In genomic region chr10:74012480-74012879, GRCh38 we compare ENCODE assay signal across 13 cellular contexts. TPM values are rescaled to one million over a fixed set of nuclear protein-coding genes. Genes with fewer than 3 reads are reported as not detected.
DNase-seq lines count a peak whose midpoint lies in the region; TF ChIP-seq lines count a peak whose summit lies in the region.
"Had no signal": no experiment of that assay in that cellular context is flagged by ENCODE, and none has a peak within 500 bp of the region (broad histone marks: within the 10 kb centered on the region; RNA-seq: fewer than 3 reads in every experiment).

No MANE protein-coding gene starts in this region.

- peaks cover 36% of the 10 kb centered on the region for H3K4me1 Mint-ChIP-seq in activated naive CD4-positive, alpha-beta T cell treated with anti-CD3 and anti-CD28 coated beads, Interleukin-2, amount 10 ng/mL, durations not matched to agents 7 days and 5 days

- H3K4me3 Mint-ChIP-seq in activated naive CD4-positive, alpha-beta T cell treated with anti-CD3 and anti-CD28 coated beads, Interleukin-2, amount 10 ng/mL, durations not matched to agents 7 days and 5 days, result no peak overlapping the region

- peak overlapping the region; percentile 80 to 98 (median 92) for H3K4me2 ChIP-seq in BLaER1 treated with 17β-estradiol and CSF1 and Interleukin-3, amounts not matched to agents 10 nM and 100 nM

- peaks cover 54 to 100% (median 92%) of the 10 kb centered on the region in 10 experiments for H3K4me1 ChIP-seq in BLaER1 treated with 17β-estradiol and CSF1 and Interleukin-3, amounts not matched to agents 10 nM and 100 nM
- peaks cover 39 to 48% of the 10 kb centered on the region in 2 experiments for H3K4me1 ChIP-seq in neutrophil (ENCODE audit: control insufficient read depth in 1 of 2, insufficient read depth in 1 of 2, low read depth in 1 of 2, low read length in 1 of 2)

- peak overlapping the region in 7 of 10 experiments; percentile 33 to 54 (median 47); a peak in 9 of 20 replicates for H3K4me3 ChIP-seq in BLaER1 treated with 17β-estradiol and CSF1 and Interleukin-3, amounts not matched to agents 10 nM and 100 nM
- H3K4me3 ChIP-seq in HL-60 (replicated peaks; ENCODE audit: insufficient read depth, low read length) (no peak overlapping the region), brain microvascular endothelial cell (ENCODE audit: low read depth, low read length) (no peak overlapping the region), neutrophil (ENCODE audit: low read depth in 1 of 2, low read length in 1 of 2) (no peak overlapping the region)
- H3K4me3 ChIP-seq: GM12878 had no signal

- no peaks in the 10 kb centered on the region for H3K9me3 Mint-ChIP-seq in activated naive CD4-positive, alpha-beta T cell treated with anti-CD3 and anti-CD28 coated beads, Interleukin-2, amount 10 ng/mL, durations not matched to agents 7 days and 5 days
- H3K9me3 Mint-ChIP-seq: IgD-negative memory B cell had no signal

- in situ Hi-C loops in brain microvascular endothelial cell (cut with HindIII; ENCODE audit: low pct_ligation_motif_present, low sequenced_read_pairs), result no loop called here

- CTCF ChIA-PET in activated naive CD4-positive, alpha-beta T cell treated with anti-CD3 and anti-CD28 coated beads, Interleukin-2, amount 10 ng/mL, durations not matched to agents 7 days and 5 days (lab: Charles Lee), result interaction anchor here (1.2 to 1.6 kb wide), 2 partner anchors 9 to 12 kb away, joined by 3 to 4 read pairs; no protein-coding TSS in a partner anchor

- no peaks in the 10 kb centered on the region for H3K27me3 ChIP-seq in BLaER1 treated with 17β-estradiol and CSF1 and Interleukin-3, amounts not matched to agents 10 nM and 100 nM
- H3K27me3 ChIP-seq in HL-60 (ENCODE audit: insufficient read depth, poor library complexity, severe bottlenecking) (no peaks in the 10 kb centered on the region), brain microvascular endothelial cell (replicated peaks) (no peaks in the 10 kb centered on the region), neutrophil (no peaks in the 10 kb centered on the region)

- H3K9ac ChIP-seq in BLaER1 treated with 17β-estradiol and CSF1 and Interleukin-3, amounts not matched to agents 10 nM and 100 nM, result peak overlapping the region in 10 of 11 experiments; percentile 27 to 77 (median 68); a peak in 18 of 22 replicates

- H3K27me3 Mint-ChIP-seq in activated naive CD4-positive, alpha-beta T cell treated with anti-CD3 and anti-CD28 coated beads, Interleukin-2, amount 10 ng/mL, durations not matched to agents 7 days and 5 days, result no peaks in the 10 kb centered on the region
- H3K27me3 Mint-ChIP-seq: activated naive CD8-positive, alpha-beta T cell; IgD-negative memory B cell had no signal

- peaks cover 0 to 5% (median 0%) of the 10 kb centered on the region in 11 experiments; a peak in 1 of 22 replicates for H3K9me3 ChIP-seq in BLaER1 treated with 17β-estradiol and CSF1 and Interleukin-3, amounts not matched to agents 10 nM and 100 nM (replicated peaks in 1 of 11)
- H3K9me3 ChIP-seq in neutrophil, result no peaks in the 10 kb centered on the region

- peak overlapping the region in 10 of 11 experiments; percentile 43 to 91 (median 87); a peak in 20 of 22 replicates for H3K27ac ChIP-seq in BLaER1 treated with 17β-estradiol and CSF1 and Interleukin-3, amounts not matched to agents 10 nM and 100 nM
- H3K27ac ChIP-seq in HL-60 (replicated peaks) (peak overlapping the region; percentile 76), brain microvascular endothelial cell (peak overlapping the region; percentile 25), neutrophil (peak overlapping the region; percentile 71)

- no peak for TF ChIP-seq CTCF in HL-60 (IDR thresholded peaks at IDR 0.05; ENCODE audit: insufficient read depth, low read length)
- no peak for TF ChIP-seq CTCF in brain microvascular endothelial cell (IDR thresholded peaks at IDR 0.05; ENCODE audit: low read depth, low read length, missing control alignments)
- TF ChIP-seq CTCF in neutrophil (IDR thresholded peaks at IDR 0.05), result no peak

- H4K20me1 ChIP-seq in BLaER1 treated with 17β-estradiol and CSF1 and Interleukin-3, amounts not matched to agents 10 nM and 100 nM, result peaks cover 0 to 14% (median 0%) of the 10 kb centered on the region in 11 experiments; a peak in 2 of 22 replicates

- peaks cover 19% of the 10 kb centered on the region for H3K36me3 Mint-ChIP-seq in activated naive CD4-positive, alpha-beta T cell treated with anti-CD3 and anti-CD28 coated beads, Interleukin-2, amount 10 ng/mL, durations not matched to agents 7 days and 5 days

- H3K27ac Mint-ChIP-seq in activated naive CD4-positive, alpha-beta T cell treated with anti-CD3 and anti-CD28 coated beads, Interleukin-2, amount 10 ng/mL, durations not matched to agents 7 days and 5 days, result no peak overlapping the region
- H3K27ac Mint-ChIP-seq: activated naive CD8-positive, alpha-beta T cell; IgD-negative memory B cell had no signal

- H3K36me3 ChIP-seq in BLaER1 treated with 17β-estradiol and CSF1 and Interleukin-3, amounts not matched to agents 10 nM and 100 nM, result peaks cover 0 to 35% (median 16%) of the 10 kb centered on the region in 11 experiments; a peak in 15 of 22 replicates
- H3K36me3 ChIP-seq in brain microvascular endothelial cell (replicated peaks) (peaks cover 17% of the 10 kb centered on the region), neutrophil (no peaks in the 10 kb centered on the region)

- no peak for DNase-seq in HL-60 (ENCODE audit: low read depth in 1 of 2, low spot score in 1 of 2)
- no peak for DNase-seq in brain microvascular endothelial cell
- DNase-seq in activated naive CD4-positive, alpha-beta T cell treated with anti-CD3 and anti-CD28 coated beads, Interleukin-2, amount 10 ng/mL, durations not matched to agents 7 days and 5 days, result no peak
- no peak for DNase-seq in occipital lobe (lab: John Stamatoyannopoulos, UW)
- no peak for DNase-seq in amygdala (lab: John Stamatoyannopoulos, UW)
- DNase-seq in SKM-1 treated with dmso at 0.1 percent for 144 hours (lab: John Stamatoyannopoulos, UW; ENCODE audit: unreplicated experiment), result no peak
- DNase-seq: DND-41, NCI-H526 treated with DMSO at 0.1 percent for 48 hours had no signal

RNA-seq across cellular contexts. Expression of gene VCL, which starts 14.6 kb away (rescaled TPM):
- 17.8 TPM for total RNA-seq in occipital lobe

Comparison
In these comparisons a context has a peak if more than half of its experiments do, and no peak if none do; other contexts are left out.
1. H3K27ac ChIP-seq: peak in every context shown above with its lines; median percentile 87 in BLaER1 treated with 17β-estradiol and CSF1 and Interleukin-3, amounts not matched to agents 10 nM and 100 nM; 76 in HL-60; 71 in neutrophil; 25 in brain microvascular endothelial cell.
2. H3K4me3 ChIP-seq: peak in BLaER1 treated with 17β-estradiol and CSF1 and Interleukin-3, amounts not matched to agents 10 nM and 100 nM (7 of 10); none in HL-60 (single experiment), brain microvascular endothelial cell (single experiment) and neutrophil (0 of 2).